8 cellular contexts compared by ENCODE assay signal in genomic region chr12:117857632-117858274, GRCh38.
DNase-seq lines count a peak whose midpoint lies in the region; ATAC-seq and TF ChIP-seq lines count a peak whose summit lies in the region.

No MANE protein-coding gene starts in this region.

- H3K9me2 ChIP-seq in MM.1S (replicated peaks; ENCODE audit: insufficient read depth, low read length): no peaks in the 10 kb centered on the region

- no peak overlapping the region for H2AFZ ChIP-seq in MM.1S (ENCODE audit: low read length)

- DNase-seq in NCI-H2227 (lab: John Stamatoyannopoulos, UW; ENCODE audit: unreplicated experiment): peak; percentile 65
- DNase-seq in NCI-H2227 treated with DMSO at 0.1 percent for 48 hours (lab: John Stamatoyannopoulos, UW): no peak
- peak; percentile 28 for DNase-seq in MM.1S
- DNase-seq in activated CD4-positive, alpha-beta T cell treated with anti-CD3 and anti-CD28 coated beads for 1 hour: peak; percentile 16
- DNase-seq in dermis blood vessel endothelial cell: peak; percentile 77
- peak; percentile 18 for DNase-seq in naive B cell
- no peak for DNase-seq in upper lobe of right lung
- DNase-seq in sciatic nerve (ENCODE audit: low spot score): no peak

- H3K27me3 ChIP-seq in MM.1S (replicated peaks; ENCODE audit: insufficient read depth, low read length): no peaks in the 10 kb centered on the region
- no peaks in the 10 kb centered on the region for H3K27me3 ChIP-seq in upper lobe of right lung

- H4K20me1 ChIP-seq in MM.1S (ENCODE audit: insufficient read depth, low read length): no peaks in the 10 kb centered on the region

- H3K4me3 ChIP-seq in MM.1S (ENCODE audit: low read length) (no peak overlapping the region), upper lobe of right lung (no peak overlapping the region)

- H3K36me3 Mint-ChIP-seq in naive B cell: no peaks in the 10 kb centered on the region

- no peak overlapping the region for H3K4me2 ChIP-seq in MM.1S (ENCODE audit: low read depth, low read length)

- ATAC-seq in naive B cell (ENCODE audit: low read depth in 2 of 2) (peak in 1 of 2 donors; percentile 39), upper lobe of right lung (peak; percentile 82), sciatic nerve (no peak)

- H3K4me1 Mint-ChIP-seq in naive B cell: no peaks in the 10 kb centered on the region

- TF ChIP-seq CTCF in MM.1S (IDR thresholded peaks at IDR 0.05; ENCODE audit: low read length) (peak; percentile 52), upper lobe of right lung (IDR thresholded peaks at IDR 0.05) (peak; percentile 63)

- H3K4me1 ChIP-seq in MM.1S (ENCODE audit: low read length) (no peaks in the 10 kb centered on the region), upper lobe of right lung (no peaks in the 10 kb centered on the region)

- intact Hi-C loops in upper lobe of right lung (cut with DNase I): no loop called here
- intact Hi-C loops in sciatic nerve (cut with DNase I): no loop called here

- peaks cover 0 to 10% (median 4%) of the 10 kb centered on the region in 7 donors for H3K9me3 Mint-ChIP-seq in naive B cell

- H3K9me3 ChIP-seq in MM.1S (replicated peaks; ENCODE audit: insufficient read depth, low read length) (no peaks in the 10 kb centered on the region), upper lobe of right lung (no peaks in the 10 kb centered on the region)

- H3K27me3 Mint-ChIP-seq in naive B cell: peaks cover under 1 to 4% (median under 1%) of the 10 kb centered on the region in 3 donors

- no peak overlapping the region for H3K27ac Mint-ChIP-seq in naive B cell

- H3K36me3 ChIP-seq in MM.1S (replicated peaks; ENCODE audit: insufficient read depth, low read length): no peaks in the 10 kb centered on the region
- no peaks in the 10 kb centered on the region for H3K36me3 ChIP-seq in upper lobe of right lung

- H3K9ac ChIP-seq in MM.1S (ENCODE audit: low read length): no peak overlapping the region

- no peaks in the 10 kb centered on the region for H3K79me2 ChIP-seq in MM.1S (ENCODE audit: low read length)

- H3K27ac ChIP-seq in MM.1S (ENCODE audit: low read length) (no peak overlapping the region), upper lobe of right lung (no peak overlapping the region)

- no peak overlapping the region for H3K4me3 Mint-ChIP-seq in naive B cell

- H3F3A ChIP-seq in MM.1S (ENCODE audit: insufficient read depth, low read length): no peaks in the 10 kb centered on the region

Comparison
In these comparisons a context has a peak if more than half of its experiments do, and no peak if none do; other contexts are left out.
1. DNase-seq: peak in NCI-H2227 (single experiment), MM.1S (single experiment), activated CD4-positive, alpha-beta T cell treated with anti-CD3 and anti-CD28 coated beads for 1 hour (single experiment), dermis blood vessel endothelial cell (single experiment) and naive B cell (single experiment); none in NCI-H2227 treated with DMSO at 0.1 percent for 48 hours (single experiment), upper lobe of right lung (single experiment) and sciatic nerve (single experiment).